ENCODE assay signal across 24 cellular contexts in the genomic region with DNA sequence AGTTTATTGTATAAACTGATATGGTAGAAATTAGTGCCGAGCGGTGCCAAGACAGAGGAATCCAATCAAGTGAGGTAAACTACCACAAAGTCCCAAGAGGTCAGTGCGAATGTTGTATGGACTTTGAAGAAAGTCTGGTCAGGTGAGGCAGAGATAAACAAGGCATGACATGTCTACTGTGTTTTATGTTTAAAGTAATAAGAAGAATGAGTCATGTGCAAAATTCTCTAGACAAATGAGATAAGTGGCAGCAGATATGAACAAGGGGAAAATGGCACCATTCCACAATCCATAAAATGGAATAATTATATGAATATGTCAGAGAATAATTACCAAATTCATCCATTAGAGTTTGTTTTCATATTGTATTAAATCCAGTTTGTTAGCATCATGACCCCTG.
"Had no signal": no experiment of that assay in that cellular context is flagged by ENCODE, and none has a peak within 500 bp of the region (broad histone marks: within the 10 kb centered on the region; RNA-seq: fewer than 3 reads in every experiment).

No MANE protein-coding gene starts in this region.

- H3K27ac ChIP-seq: ascending aorta, gastrocnemius medialis, heart right ventricle, hepatocyte had no signal

- H3K4me3 ChIP-seq: ascending aorta, gastrocnemius medialis, heart right ventricle, hepatocyte had no signal

- H3K27ac Mint-ChIP-seq: activated CD4-positive, alpha-beta memory T cell treated with anti-CD3 and anti-CD28 coated beads for 36 hours; activated CD4-positive, alpha-beta T cell treated with anti-CD3 and anti-CD28 coated beads for 36 hours; activated CD4-positive, alpha-beta T cell treated with anti-CD3 and anti-CD28 coated beads, Interleukin-2, amount 10 ng/mL, durations not matched to agents 24 days and 14 days; activated CD8-positive, alpha-beta memory T cell treated with anti-CD3 and anti-CD28 coated beads, Interleukin-2, amount 10 ng/mL, durations not matched to agents 7 days and 5 days; activated CD8-positive, alpha-beta T cell treated with anti-CD3 and anti-CD28 coated beads, Interleukin-2, amount 10 ng/mL, durations not matched to agents 7 days and 5 days; activated naive CD4-positive, alpha-beta T cell treated with anti-CD3 and anti-CD28 coated beads for 36 hours; activated naive CD4-positive, alpha-beta T cell treated with anti-CD3 and anti-CD28 coated beads, Interleukin-2, amount 50 U/mL, for 72 hours; activated naive CD8-positive, alpha-beta T cell treated with anti-CD3 and anti-CD28 coated beads, Interleukin-2, amount 10 ng/mL, durations not matched to agents 7 days and 5 days; activated T-helper 1 cell treated with anti-CD3 and anti-CD28 coated beads, Interleukin-12 subunit alpha, Interleukin-12 subunit beta, Interleukin-2, Interleukin-4 antibody, amounts not matched to agents 30 ng/mL and 10 ng/mL and 1 ng/mL, durations not matched to agents 14 hours and 24 hours and 36 hours; activated T-helper 2 cell treated with anti-CD3 and anti-CD28 coated beads, Interferon-gamma antibody, Interleukin-2, Interleukin-4, amounts not matched to agents 10 μg/mL and 5 μg/mL and 100 μg/mL, durations not matched to agents 14 hours and 24 hours and 36 hours had no signal

- H3K9me3 Mint-ChIP-seq: activated CD4-positive, alpha-beta memory T cell treated with anti-CD3 and anti-CD28 coated beads for 36 hours; activated CD4-positive, alpha-beta T cell treated with anti-CD3 and anti-CD28 coated beads, Interleukin-2, amount 10 ng/mL, durations not matched to agents 24 days and 14 days; activated naive CD4-positive, alpha-beta T cell treated with anti-CD3 and anti-CD28 coated beads for 36 hours; activated naive CD4-positive, alpha-beta T cell treated with anti-CD3 and anti-CD28 coated beads, Interleukin-2, amount 50 U/mL, for 72 hours; activated naive CD8-positive, alpha-beta T cell treated with anti-CD3 and anti-CD28 coated beads, Interleukin-2, amount 10 ng/mL, durations not matched to agents 7 days and 5 days; activated T-helper 1 cell treated with anti-CD3 and anti-CD28 coated beads, Interleukin-12 subunit alpha, Interleukin-12 subunit beta, Interleukin-2, Interleukin-4 antibody, amounts not matched to agents 30 ng/mL and 10 ng/mL and 1 ng/mL, durations not matched to agents 14 hours and 24 hours and 36 hours; activated T-helper 2 cell treated with anti-CD3 and anti-CD28 coated beads, Interferon-gamma antibody, Interleukin-2, Interleukin-4, amounts not matched to agents 10 μg/mL and 5 μg/mL and 100 μg/mL, durations not matched to agents 14 hours and 24 hours and 36 hours had no signal

- H3K27me3 ChIP-seq: ascending aorta had no signal

- DNase-seq: activated CD4-positive, alpha-beta memory T cell treated with anti-CD3 and anti-CD28 coated beads for 36 hours; activated CD4-positive, alpha-beta T cell treated with anti-CD3 and anti-CD28 coated beads for 36 hours; activated CD4-positive, alpha-beta T cell treated with anti-CD3 and anti-CD28 coated beads, Interleukin-2, amount 10 ng/mL, durations not matched to agents 24 days and 14 days; activated CD4-positive, CD25-positive, alpha-beta regulatory T cell; activated CD4-positive, CD25-positive, alpha-beta regulatory T cell treated with anti-CD3 and anti-CD28 coated beads, Interleukin-2, amount 50 U/mL, for 72 hours; activated CD8-positive, alpha-beta memory T cell treated with anti-CD3 and anti-CD28 coated beads, Interleukin-2, amount 10 ng/mL, durations not matched to agents 7 days and 5 days; activated CD8-positive, alpha-beta memory T cell treated with anti-CD3 and anti-CD28 coated beads, Interleukin-2, amount 50 U/mL, for 4 hours; activated CD8-positive, alpha-beta T cell treated with anti-CD3 and anti-CD28 coated beads, Interleukin-2, amount 10 ng/mL, durations not matched to agents 7 days and 5 days; activated effector memory CD4-positive, alpha-beta T cell treated with anti-CD3 and anti-CD28 coated beads, Interleukin-2, amount 50 U/mL, for 16 hours; activated naive CD4-positive, alpha-beta T cell treated with anti-CD3 and anti-CD28 coated beads for 36 hours; activated naive CD8-positive, alpha-beta T cell treated with anti-CD3 and anti-CD28 coated beads, Interleukin-2, amount 10 ng/mL, durations not matched to agents 7 days and 5 days; activated T-cell treated with anti-CD3 and anti-CD28 coated beads, Interleukin-2, amount 50 U/mL, for 1 hour; activated T-cell treated with anti-CD3 and anti-CD28 coated beads, Interleukin-2, amount 50 U/mL, for 48 hours; effector CD8-positive, alpha-beta T cell; foreskin fibroblast; gastrocnemius medialis; heart right ventricle; T-helper 2 cell had no signal

- H3K4me1 ChIP-seq: ascending aorta, gastrocnemius medialis, heart right ventricle had no signal

- ATAC-seq: activated CD4-positive, alpha-beta T cell treated with anti-CD3 and anti-CD28 coated beads for 36 hours; activated CD8-positive, alpha-beta memory T cell treated with anti-CD3 and anti-CD28 coated beads, Interleukin-2, amount 10 ng/mL, durations not matched to agents 7 days and 5 days; activated CD8-positive, alpha-beta T cell treated with anti-CD3 and anti-CD28 coated beads, Interleukin-2, amount 10 ng/mL, durations not matched to agents 7 days and 5 days; activated naive CD4-positive, alpha-beta T cell treated with anti-CD3 and anti-CD28 coated beads, Interleukin-2, amount 50 U/mL, for 72 hours; esophagus mucosa; gastrocnemius medialis; heart right ventricle had no signal

- H3K36me3 Mint-ChIP-seq: activated CD4-positive, alpha-beta memory T cell treated with anti-CD3 and anti-CD28 coated beads for 36 hours; activated CD8-positive, alpha-beta memory T cell treated with anti-CD3 and anti-CD28 coated beads, Interleukin-2, amount 10 ng/mL, durations not matched to agents 7 days and 5 days; activated naive CD4-positive, alpha-beta T cell treated with anti-CD3 and anti-CD28 coated beads, Interleukin-2, amount 50 U/mL, for 72 hours; activated naive CD8-positive, alpha-beta T cell treated with anti-CD3 and anti-CD28 coated beads, Interleukin-2, amount 10 ng/mL, durations not matched to agents 7 days and 5 days had no signal

- H3K4me3 Mint-ChIP-seq: activated CD4-positive, alpha-beta memory T cell treated with anti-CD3 and anti-CD28 coated beads for 36 hours; activated CD4-positive, alpha-beta T cell treated with anti-CD3 and anti-CD28 coated beads for 36 hours; activated CD4-positive, alpha-beta T cell treated with anti-CD3 and anti-CD28 coated beads, Interleukin-2, amount 10 ng/mL, durations not matched to agents 24 days and 14 days; activated CD8-positive, alpha-beta memory T cell treated with anti-CD3 and anti-CD28 coated beads, Interleukin-2, amount 10 ng/mL, durations not matched to agents 7 days and 5 days; activated CD8-positive, alpha-beta T cell treated with anti-CD3 and anti-CD28 coated beads, Interleukin-2, amount 10 ng/mL, durations not matched to agents 7 days and 5 days; activated naive CD4-positive, alpha-beta T cell treated with anti-CD3 and anti-CD28 coated beads for 36 hours; activated naive CD8-positive, alpha-beta T cell treated with anti-CD3 and anti-CD28 coated beads, Interleukin-2, amount 10 ng/mL, durations not matched to agents 7 days and 5 days; activated T-helper 1 cell treated with anti-CD3 and anti-CD28 coated beads, Interleukin-12 subunit alpha, Interleukin-12 subunit beta, Interleukin-2, Interleukin-4 antibody, amounts not matched to agents 30 ng/mL and 10 ng/mL and 1 ng/mL, durations not matched to agents 14 hours and 24 hours and 36 hours had no signal

- H3K36me3 ChIP-seq: ascending aorta, gastrocnemius medialis, heart right ventricle had no signal

- H3K4me1 Mint-ChIP-seq: activated CD4-positive, alpha-beta T cell treated with anti-CD3 and anti-CD28 coated beads for 36 hours had no signal
